ENCODE assay signal across 13 cellular contexts in genomic region chr19:35654828-35655227, GRCh38. TPM values are rescaled to one million over a fixed set of nuclear protein-coding genes. Genes with fewer than 3 reads are reported as not detected.
"Had no signal": no experiment of that assay in that cellular context is flagged by ENCODE, and none has a peak within 500 bp of the region (broad histone marks: within the 10 kb centered on the region; RNA-seq: fewer than 3 reads in every experiment).

No MANE protein-coding gene starts in this region.

RNA-seq across cellular contexts. Expression of gene UPK1A, which starts 11.5 kb away (rescaled TPM):
- total RNA-seq: myocyte; naive thymus-derived CD8-positive, alpha-beta T cell; osteocyte; pancreas; pulmonary artery endothelial cell; right atrium auricular region; sciatic nerve; spleen; transverse colon; upper lobe of left lung had no signal
- polyA plus RNA-seq: naive thymus-derived CD8-positive, alpha-beta T cell; neural cell had no signal

RNA-seq across cellular contexts. Expression of gene ETV2, which starts 13.3 kb away (rescaled TPM):
- total RNA-seq: myocyte, smooth muscle cell, vagina had no signal
